Comparison of ENCODE assay signal across 29 cellular contexts in genomic region chr2:12291303-12291702, GRCh38.
"Had no signal": no experiment of that assay in that cellular context is flagged by ENCODE, and none has a peak within 500 bp of the region (broad histone marks: within the 10 kb centered on the region; RNA-seq: fewer than 3 reads in every experiment).

No MANE protein-coding gene starts in this region.

- H3K4me1 ChIP-seq: body of pancreas, gastroesophageal sphincter had no signal

- ATAC-seq: activated CD4-positive, CD25-positive, alpha-beta regulatory T cell treated with anti-CD3 and anti-CD28 coated beads, Interleukin-2, amount 50 U/mL, for 24 hours; activated naive CD8-positive, alpha-beta T cell treated with anti-CD3 and anti-CD28 coated beads, Interleukin-2, amount 50 U/mL, for 24 hours; body of pancreas; effector memory CD8-positive, alpha-beta T cell; foreskin keratinocyte; gastroesophageal sphincter; heart right ventricle; T-helper 17 cell had no signal

- H3K4me3 ChIP-seq: adrenal gland, body of pancreas, esophagus muscularis mucosa, gastroesophageal sphincter, heart right ventricle had no signal

- H3K4me3 Mint-ChIP-seq: activated B cell treated with CpG ODN at 0.5 μM for 24 hours; activated CD4-positive, alpha-beta memory T cell treated with anti-CD3 and anti-CD28 coated beads, Interleukin-2, amount 10 ng/mL, durations not matched to agents 7 days and 5 days; activated CD4-positive, alpha-beta T cell treated with anti-CD3 and anti-CD28 coated beads, Interleukin-2, amount 10 ng/mL, durations not matched to agents 24 days and 14 days; activated naive CD8-positive, alpha-beta T cell treated with anti-CD3 and anti-CD28 coated beads for 36 hours; activated naive CD8-positive, alpha-beta T cell treated with anti-CD3 and anti-CD28 coated beads, Interleukin-2, amount 50 U/mL, for 24 hours; effector memory CD8-positive, alpha-beta T cell; T-helper 17 cell; T-helper 2 cell treated with Interferon-gamma antibody and Interleukin-4, amounts not matched to agents 5 μg/mL and 100 μg/mL, for 36 hours had no signal

- H3K9me3 ChIP-seq: adrenal gland, body of pancreas, esophagus muscularis mucosa, gastroesophageal sphincter, heart right ventricle had no signal

- H3K9me3 Mint-ChIP-seq: activated B cell treated with CpG ODN at 0.5 μM for 24 hours; effector memory CD8-positive, alpha-beta T cell had no signal

- H3K27me3 Mint-ChIP-seq: activated B cell treated with CpG ODN at 0.5 μM for 24 hours; activated naive CD8-positive, alpha-beta T cell treated with anti-CD3 and anti-CD28 coated beads for 36 hours; effector memory CD8-positive, alpha-beta T cell; T-helper 17 cell had no signal

- H3K27me3 ChIP-seq: adrenal gland, body of pancreas, esophagus muscularis mucosa, gastroesophageal sphincter, heart right ventricle had no signal

- H3K36me3 ChIP-seq: adrenal gland, esophagus muscularis mucosa, gastroesophageal sphincter, heart right ventricle, WERI-Rb-1 had no signal

- DNase-seq: activated B cell treated with CpG ODN at 0.5 μM for 24 hours; activated CD4-positive, alpha-beta memory T cell treated with anti-CD3 and anti-CD28 coated beads, Interleukin-2, amount 10 ng/mL, durations not matched to agents 7 days and 5 days; activated CD4-positive, alpha-beta T cell treated with anti-CD3 and anti-CD28 coated beads, Interleukin-2, amount 10 ng/mL, durations not matched to agents 24 days and 14 days; activated CD8-positive, alpha-beta memory T cell treated with anti-CD3 and anti-CD28 coated beads, Interleukin-2, amount 50 U/mL, for 48 hours; activated gamma-delta T cell; activated naive CD4-positive, alpha-beta T cell treated with anti-CD3 and anti-CD28 coated beads, Interleukin-2, amount 50 U/mL, for 16 hours; activated naive CD4-positive, alpha-beta T cell treated with Interleukin-2 at 50 U/mL for 16 hours; activated naive CD8-positive, alpha-beta T cell treated with anti-CD3 and anti-CD28 coated beads for 36 hours; activated naive CD8-positive, alpha-beta T cell treated with anti-CD3 and anti-CD28 coated beads, Interleukin-2, amount 50 U/mL, for 24 hours; adrenal gland; amygdala; aorta; body of pancreas; caudate nucleus; cortex of kidney; dermis blood vessel endothelial cell; effector CD4-positive, alpha-beta T cell; effector memory CD8-positive, alpha-beta T cell; erythroblast; foreskin keratinocyte; heart right ventricle; T-helper 17 cell; T1000; WERI-Rb-1 had no signal

- H3K27ac Mint-ChIP-seq: activated B cell treated with CpG ODN at 0.5 μM for 24 hours; activated CD4-positive, alpha-beta memory T cell treated with anti-CD3 and anti-CD28 coated beads, Interleukin-2, amount 10 ng/mL, durations not matched to agents 7 days and 5 days; activated CD4-positive, alpha-beta T cell treated with anti-CD3 and anti-CD28 coated beads, Interleukin-2, amount 10 ng/mL, durations not matched to agents 24 days and 14 days; activated naive CD8-positive, alpha-beta T cell treated with anti-CD3 and anti-CD28 coated beads for 36 hours; activated naive CD8-positive, alpha-beta T cell treated with anti-CD3 and anti-CD28 coated beads, Interleukin-2, amount 50 U/mL, for 24 hours; activated T-helper 2 cell treated with anti-CD3 and anti-CD28 coated beads, Interferon-gamma antibody, Interleukin-2, Interleukin-4, amounts not matched to agents 10 μg/mL and 5 μg/mL and 100 μg/mL, durations not matched to agents 14 hours and 24 hours and 36 hours; effector memory CD8-positive, alpha-beta T cell; T-helper 17 cell; T-helper 2 cell treated with Interferon-gamma antibody and Interleukin-4, amounts not matched to agents 5 μg/mL and 100 μg/mL, for 36 hours had no signal
